In the genomic region with DNA sequence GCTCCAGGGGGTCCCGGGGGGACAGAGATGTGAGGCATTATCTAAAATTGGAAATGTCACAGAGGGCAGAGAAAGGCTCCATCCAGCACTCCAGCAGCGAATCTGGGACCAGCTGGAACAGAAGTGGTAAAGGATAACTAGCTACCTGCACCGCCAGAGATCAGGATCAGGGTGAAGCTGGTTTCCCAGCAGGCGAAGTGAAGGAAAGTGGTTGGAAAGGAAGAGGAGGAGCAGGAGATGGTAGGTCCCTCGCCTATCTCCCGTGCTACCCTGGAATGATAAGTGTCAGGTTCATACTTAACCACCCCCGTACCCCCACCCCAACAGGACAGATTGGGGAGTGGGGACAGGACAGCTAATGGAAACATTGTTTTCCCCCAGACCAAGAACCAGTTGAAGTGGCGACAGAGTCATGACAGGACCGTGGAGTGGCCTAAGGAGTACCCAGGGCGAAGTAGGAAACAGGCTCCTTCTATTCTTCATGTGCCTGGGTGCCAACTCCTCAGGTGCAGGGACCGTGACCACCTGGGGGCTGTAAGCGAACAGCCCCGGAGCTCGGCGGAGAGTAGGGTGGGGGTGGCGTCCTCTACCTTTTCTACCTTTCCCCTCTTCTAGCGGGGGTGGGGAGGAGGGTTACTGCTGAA, we compare ENCODE assay signal across 8 cellular contexts. TPM values are rescaled to one million over a fixed set of nuclear protein-coding genes. Genes with fewer than 3 reads are reported as not detected.
DNase-seq lines count a peak whose midpoint lies in the region; ATAC-seq lines count a peak whose summit lies in the region.

No MANE protein-coding gene starts in this region.

- H3K9me3 Mint-ChIP-seq in activated CD4-positive, alpha-beta T cell treated with anti-CD3 and anti-CD28 coated beads for 36 hours (ENCODE audit: low read depth), result no peaks in the 10 kb centered on the region
- H3K9me3 Mint-ChIP-seq in activated naive CD8-positive, alpha-beta T cell (ENCODE audit: low read depth), result no peaks in the 10 kb centered on the region

- H3K4me1 ChIP-seq in iPS-20b (ENCODE audit: insufficient read depth, low read length) (peaks cover 6% of the 10 kb centered on the region; the same call in 1 of the 2 replicates), subcutaneous abdominal adipose tissue (ENCODE audit: control insufficient read depth in 5 of 5, insufficient read depth in 5 of 5, low read length in 5 of 5) (peaks cover 12 to 46% (median 42%) of the 10 kb centered on the region in 5 donors)

- H3K9me3 ChIP-seq in iPS-20b (ENCODE audit: insufficient read depth, low read depth, low read length) (no peaks in the 10 kb centered on the region), subcutaneous abdominal adipose tissue (ENCODE audit: control insufficient read depth in 5 of 5, low read length in 5 of 5) (no peaks in the 10 kb centered on the region)

- peak overlapping the region; percentile 79; the same call in 1 of the 2 replicates for H3K9ac ChIP-seq in iPS-20b (ENCODE audit: low read depth, low read length)
- H3K9ac ChIP-seq in subcutaneous abdominal adipose tissue (ENCODE audit: low read length in 5 of 5), result peak overlapping the region; percentile 81 to 91 (median 88)

- CTCF ChIA-PET in activated CD4-positive, alpha-beta T cell treated with anti-CD3 and anti-CD28 coated beads for 36 hours (lab: Charles Lee), result interaction anchor here (0.6 to 4.1 kb wide), 5 partner anchors 10 to 53 kb away, joined by 3 to 29 read pairs (median 6); partner anchors contain the start of gene PPOX

- no peak for ATAC-seq in activated CD4-positive, alpha-beta T cell treated with anti-CD3 and anti-CD28 coated beads for 36 hours
- no peak for ATAC-seq in GM21737 (IDR thresholded peaks at IDR 0.05; ENCODE audit: unreplicated experiment)

- H3K27ac ChIP-seq in iPS-20b (ENCODE audit: low read length), result no peak overlapping the region
- H3K27ac ChIP-seq in subcutaneous abdominal adipose tissue (ENCODE audit: low read depth, low read length), result peak overlapping the region; percentile 90

- intact Hi-C loops in activated CD4-positive, alpha-beta T cell treated with anti-CD3 and anti-CD28 coated beads for 36 hours (cut with DNase I, micrococcal nuclease), result loop anchor here (1.0 to 2.0 kb wide), 7 partner anchors 10 to 138 kb away; partner anchors contain the start of genes PPOX (in 2 of the 2), USP21 (in 2 of the 2), DEDD (in 1 of the 2) and NDUFS2 (in 1 of the 2)

- no peak for DNase-seq in activated CD4-positive, alpha-beta T cell treated with anti-CD3 and anti-CD28 coated beads for 36 hours
- DNase-seq in activated CD4-positive, alpha-beta T cell treated with anti-CD3 and anti-CD28 coated beads for 4 hours, result no peak
- DNase-seq in ureter (ENCODE audit: low spot score), result no peak
- DNase-seq in SK-N-DZ (ENCODE audit: low spot score), result no peak

- peaks cover 49% of the 10 kb centered on the region for H3K4me1 Mint-ChIP-seq in activated CD4-positive, alpha-beta T cell treated with anti-CD3 and anti-CD28 coated beads for 36 hours
- peaks cover 65% of the 10 kb centered on the region for H3K4me1 Mint-ChIP-seq in activated naive CD8-positive, alpha-beta T cell (ENCODE audit: low read depth)

- H3K27me3 Mint-ChIP-seq in activated CD4-positive, alpha-beta T cell treated with anti-CD3 and anti-CD28 coated beads for 36 hours, result no peaks in the 10 kb centered on the region
- H3K27me3 Mint-ChIP-seq in activated naive CD8-positive, alpha-beta T cell, result no peaks in the 10 kb centered on the region

- peaks cover 33% of the 10 kb centered on the region for H3K36me3 Mint-ChIP-seq in activated CD4-positive, alpha-beta T cell treated with anti-CD3 and anti-CD28 coated beads for 36 hours (ENCODE audit: low read depth)
- peaks cover 5% of the 10 kb centered on the region for H3K36me3 Mint-ChIP-seq in activated naive CD8-positive, alpha-beta T cell

- POLR2A ChIA-PET in activated CD4-positive, alpha-beta T cell treated with anti-CD3 and anti-CD28 coated beads for 36 hours (lab: Charles Lee), result interaction anchor here (1.0 to 1.4 kb wide), 3 partner anchors 10 to 49 kb away, joined by 5 to 10 read pairs (median 9); partner anchors contain the start of genes DEDD, PPOX and TOMM40L

- H3K27ac Mint-ChIP-seq in activated CD4-positive, alpha-beta T cell treated with anti-CD3 and anti-CD28 coated beads for 36 hours, result peak overlapping the region; percentile 98
- peak overlapping the region; percentile 100 for H3K27ac Mint-ChIP-seq in activated naive CD8-positive, alpha-beta T cell

- H3K4me3 Mint-ChIP-seq in activated CD4-positive, alpha-beta T cell treated with anti-CD3 and anti-CD28 coated beads for 36 hours, result peak overlapping the region; percentile 91
- peak overlapping the region; percentile 99 for H3K4me3 Mint-ChIP-seq in activated naive CD8-positive, alpha-beta T cell

- peak overlapping the region; percentile 84 for H3K4me3 ChIP-seq in iPS-20b (ENCODE audit: low read length)
- H3K4me3 ChIP-seq in subcutaneous abdominal adipose tissue (ENCODE audit: low read depth in 1 of 5, low read length in 5 of 5), result peak overlapping the region; percentile 94 to 98 (median 97)

- H3K27me3 ChIP-seq in iPS-20b (ENCODE audit: insufficient read depth, low read length) (no peaks in the 10 kb centered on the region), subcutaneous abdominal adipose tissue (ENCODE audit: control insufficient read depth in 5 of 5, insufficient read depth in 4 of 5, low read length in 5 of 5) (no peaks in the 10 kb centered on the region)

- H3K36me3 ChIP-seq in iPS-20b (ENCODE audit: insufficient read depth, low read depth, low read length) (peaks cover 38% of the 10 kb centered on the region), subcutaneous abdominal adipose tissue (ENCODE audit: control insufficient read depth in 5 of 5, insufficient read depth in 5 of 5, low read length in 5 of 5) (peaks cover 5 to 43% (median 36%) of the 10 kb centered on the region in 5 donors)

RNA-seq across cellular contexts. Expression of gene B4GALT3, which starts 0.7 kb away (rescaled TPM):
- total RNA-seq in activated CD4-positive, alpha-beta T cell treated with anti-CD3 and anti-CD28 coated beads for 36 hours, result 10 to 100 TPM; 40.5 to 51.8 TPM
- total RNA-seq in ureter, result 26.6 TPM
- polyA plus RNA-seq in SK-N-DZ (2014; cell fraction: cytosol; rRNA removed), result 62.1 and 67.2 TPM in 2 replicates
- polyA plus RNA-seq in SK-N-DZ (2014; cell fraction: nucleus; rRNA removed), result 52.3 and 64.2 TPM in 2 replicates

RNA-seq across cellular contexts. Expression of gene PPOX, which starts 10.4 kb away (rescaled TPM):
- total RNA-seq in activated CD4-positive, alpha-beta T cell treated with anti-CD3 and anti-CD28 coated beads for 36 hours, result 10 to 100 TPM; 21.5 to 28.8 TPM
- 26.8 TPM for total RNA-seq in ureter
- 41.3 and 58.6 TPM in 2 replicates for polyA plus RNA-seq in SK-N-DZ (2014; cell fraction: cytosol; rRNA removed)
- 263 and 291 TPM in 2 replicates for polyA plus RNA-seq in SK-N-DZ (2014; cell fraction: nucleus; rRNA removed)

RNA-seq across cellular contexts. Expression of gene USP21, which starts 17.3 kb away (rescaled TPM):
- 10 to 100 TPM; 25.1 to 32.0 TPM for total RNA-seq in activated CD4-positive, alpha-beta T cell treated with anti-CD3 and anti-CD28 coated beads for 36 hours
- 29.1 TPM for total RNA-seq in ureter
- polyA plus RNA-seq in SK-N-DZ (2014; cell fraction: cytosol; rRNA removed), result 10.5 and 20.0 TPM in 2 replicates
- polyA plus RNA-seq in SK-N-DZ (2014; cell fraction: nucleus; rRNA removed), result 104 and 163 TPM in 2 replicates

RNA-seq across cellular contexts. Expression of gene ADAMTS4, which starts 22.3 kb away (rescaled TPM):
- under 1 TPM; 0.40 to 0.71 TPM for total RNA-seq in activated CD4-positive, alpha-beta T cell treated with anti-CD3 and anti-CD28 coated beads for 36 hours
- total RNA-seq in ureter, result 42.6 TPM
- polyA plus RNA-seq in SK-N-DZ (2014; cell fraction: cytosol; rRNA removed), result 10.0 and 12.4 TPM in 2 replicates
- 3.5 and 5.3 TPM in 2 replicates for polyA plus RNA-seq in SK-N-DZ (2014; cell fraction: nucleus; rRNA removed)

RNA-seq across cellular contexts. Expression of gene UFC1, which starts 22.8 kb away (rescaled TPM):
- total RNA-seq in activated CD4-positive, alpha-beta T cell treated with anti-CD3 and anti-CD28 coated beads for 36 hours, result 10 to 100 TPM; 89.2 to 98.6 TPM
- total RNA-seq in ureter, result 89.2 TPM
- 73.7 and 87.5 TPM in 2 replicates for polyA plus RNA-seq in SK-N-DZ (2014; cell fraction: cytosol; rRNA removed)
- 45.2 and 53.2 TPM in 2 replicates for polyA plus RNA-seq in SK-N-DZ (2014; cell fraction: nucleus; rRNA removed)
